In the genomic region with DNA sequence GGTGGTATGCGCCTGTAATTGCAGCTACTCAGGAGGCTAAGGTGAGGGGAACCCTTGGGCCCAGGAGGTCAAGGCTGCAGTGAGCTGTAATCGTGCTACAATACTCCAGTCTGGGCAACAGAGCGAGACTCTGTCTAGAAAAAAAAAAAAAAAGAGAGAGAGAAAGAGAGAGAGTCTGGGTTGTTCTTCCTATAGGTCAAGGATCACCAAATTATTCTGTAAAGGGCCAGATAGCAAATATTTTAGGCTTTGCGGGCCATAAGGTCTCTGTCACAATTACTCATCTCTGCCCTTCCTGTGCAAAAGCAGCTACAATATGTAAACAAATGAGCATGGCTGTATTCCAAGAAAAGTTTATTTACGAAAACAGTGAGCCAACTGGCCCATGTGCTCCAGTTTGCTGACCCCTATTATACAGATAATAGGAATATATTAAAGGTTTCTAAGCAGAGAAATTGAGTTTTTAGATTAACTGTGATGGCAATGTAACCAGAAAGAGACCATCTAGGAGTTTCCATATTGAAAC, we compare ENCODE assay signal across 16 cellular contexts. TPM values are rescaled to one million over a fixed set of nuclear protein-coding genes. Genes with fewer than 3 reads are reported as not detected.
DNase-seq lines count a peak whose midpoint lies in the region; ATAC-seq, FAIRE-seq and TF ChIP-seq lines count a peak whose summit lies in the region.
"Had no signal": no experiment of that assay in that cellular context is flagged by ENCODE, and none has a peak within 500 bp of the region (broad histone marks: within the 10 kb centered on the region; RNA-seq: fewer than 3 reads in every experiment).

No MANE protein-coding gene starts in this region.

- H3K27ac ChIP-seq in kidney (ENCODE audit: low read depth in 2 of 2, low read length in 2 of 2): no peak overlapping the region
- H3K27ac ChIP-seq: ovary, vagina had no signal

- peak overlapping the region; percentile 17 for H3K4me3 Mint-ChIP-seq in activated naive CD8-positive, alpha-beta T cell treated with anti-CD3 and anti-CD28 coated beads, Interleukin-2, amount 50 U/mL, for 24 hours
- H3K4me3 Mint-ChIP-seq in activated naive CD8-positive, alpha-beta T cell treated with anti-CD3 and anti-CD28 coated beads for 36 hours: no peak overlapping the region
- peak overlapping the region; percentile 35 to 53 for H3K4me3 Mint-ChIP-seq in stimulated activated naive CD8-positive, alpha-beta T cell treated with anti-CD3 and anti-CD28 coated beads, Interleukin-15, amount 100 ng/mL, for 72 hours
- H3K4me3 Mint-ChIP-seq: memory B cell had no signal

- FAIRE-seq in kidney (lab: Jason Lieb, UNC): no peak
- FAIRE-seq: RCC 7860 had no signal

- no peaks in the 10 kb centered on the region for H3F3A ChIP-seq in Loucy (ENCODE audit: low read depth)

- peak overlapping the region; percentile 82 for H3K4me3 ChIP-seq in Loucy (ENCODE audit: low read length, poor library complexity, severe bottlenecking)
- no peak overlapping the region for H3K4me3 ChIP-seq in choroid plexus epithelial cell (ENCODE audit: low read depth, low read length)
- H3K4me3 ChIP-seq in kidney (ENCODE audit: low read length in 2 of 2): no peak overlapping the region
- H3K4me3 ChIP-seq: ovary, vagina had no signal

- H3K27me3 ChIP-seq in Loucy (ENCODE audit: insufficient read depth, low read length, poor library complexity, severe bottlenecking): no peaks in the 10 kb centered on the region
- H3K27me3 ChIP-seq: ovary, vagina had no signal

- H3K9me2 ChIP-seq in Loucy (replicated peaks; ENCODE audit: low read depth, low read length): no peaks in the 10 kb centered on the region

- H3K79me2 ChIP-seq in Loucy (ENCODE audit: insufficient read depth, low read length): peaks cover 89% of the 10 kb centered on the region

- H3K9ac ChIP-seq in Loucy (ENCODE audit: low read depth, low read length, poor library complexity, severe bottlenecking) (peak overlapping the region; percentile 14), kidney (ENCODE audit: low read length in 2 of 2) (no peak overlapping the region)

- H4K20me1 ChIP-seq in Loucy (ENCODE audit: insufficient read depth, low read length, poor library complexity, severe bottlenecking): peaks cover 25% of the 10 kb centered on the region

- H3K9me3 Mint-ChIP-seq in activated naive CD8-positive, alpha-beta T cell treated with anti-CD3 and anti-CD28 coated beads, Interleukin-2, amount 50 U/mL, for 24 hours: no peaks in the 10 kb centered on the region
- H3K9me3 Mint-ChIP-seq in activated naive CD8-positive, alpha-beta T cell treated with anti-CD3 and anti-CD28 coated beads for 36 hours: no peaks in the 10 kb centered on the region
- no peaks in the 10 kb centered on the region for H3K9me3 Mint-ChIP-seq in stimulated activated naive CD8-positive, alpha-beta T cell treated with anti-CD3 and anti-CD28 coated beads, Interleukin-15, amount 100 ng/mL, for 72 hours
- H3K9me3 Mint-ChIP-seq: memory B cell had no signal

- H3K4me2 ChIP-seq in Loucy (ENCODE audit: low read depth, low read length, poor library complexity, severe bottlenecking): peak overlapping the region; percentile 98

- H3K9me3 ChIP-seq in Loucy (ENCODE audit: insufficient read depth, low read depth, low read length) (no peaks in the 10 kb centered on the region), kidney (ENCODE audit: control insufficient read depth in 1 of 2, low read length in 2 of 2) (no peaks in the 10 kb centered on the region)
- H3K9me3 ChIP-seq: ovary, vagina had no signal

- peaks cover 47% of the 10 kb centered on the region for H3K4me1 Mint-ChIP-seq in activated naive CD8-positive, alpha-beta T cell treated with anti-CD3 and anti-CD28 coated beads, Interleukin-2, amount 50 U/mL, for 24 hours
- H3K4me1 Mint-ChIP-seq in activated naive CD8-positive, alpha-beta T cell treated with anti-CD3 and anti-CD28 coated beads for 36 hours: peaks cover 34% of the 10 kb centered on the region
- peaks cover 39% of the 10 kb centered on the region for H3K4me1 Mint-ChIP-seq in stimulated activated naive CD8-positive, alpha-beta T cell treated with anti-CD3 and anti-CD28 coated beads, Interleukin-15, amount 100 ng/mL, for 72 hours

- no peak for DNase-seq in activated naive CD8-positive, alpha-beta T cell treated with anti-CD3 and anti-CD28 coated beads, Interleukin-2, amount 50 U/mL, for 24 hours
- DNase-seq in activated naive CD8-positive, alpha-beta T cell treated with anti-CD3 and anti-CD28 coated beads for 36 hours: no peak
- DNase-seq in choroid plexus epithelial cell (ENCODE audit: low read depth) (peak; percentile 53), kidney (no peak), NCI-H524 treated with DMSO at 0.1 percent for 48 hours (lab: John Stamatoyannopoulos, UW) (no peak)
- no peak for DNase-seq in stimulated activated naive CD8-positive, alpha-beta T cell treated with anti-CD3 and anti-CD28 coated beads, Interleukin-15, amount 100 ng/mL, for 72 hours
- DNase-seq: effector memory CD4-positive, alpha-beta T cell; NCI-H187; ovary; stimulated activated CD4-positive, alpha-beta T cell treated with anti-CD3 and anti-CD28 coated beads, Interleukin-15, amount 100 ng/mL, for 24 hours; T1000 had no signal

- H3K4me1 ChIP-seq in Loucy (ENCODE audit: insufficient read depth, low read length, poor library complexity, severe bottlenecking): peaks cover 65% of the 10 kb centered on the region
- peaks cover 2 to 13% of the 10 kb centered on the region in 2 donors for H3K4me1 ChIP-seq in kidney (ENCODE audit: control insufficient read depth in 1 of 2, insufficient read depth in 1 of 2, low read depth in 1 of 2, low read length in 2 of 2)

- no peaks in the 10 kb centered on the region for H3K36me3 ChIP-seq in Loucy (ENCODE audit: insufficient read depth, low read length)
- no peaks in the 10 kb centered on the region for H3K36me3 ChIP-seq in kidney (ENCODE audit: control insufficient read depth in 1 of 2, insufficient read depth in 2 of 2, low read length in 2 of 2)
- H3K36me3 ChIP-seq: ovary, vagina had no signal

- no peak overlapping the region for H2AFZ ChIP-seq in Loucy (ENCODE audit: low read length)

- intact Hi-C loops in kidney (cut with DNase I): no loop called here

- no peaks in the 10 kb centered on the region for H3K27me3 Mint-ChIP-seq in activated naive CD8-positive, alpha-beta T cell treated with anti-CD3 and anti-CD28 coated beads, Interleukin-2, amount 50 U/mL, for 24 hours
- peaks cover 3% of the 10 kb centered on the region for H3K27me3 Mint-ChIP-seq in activated naive CD8-positive, alpha-beta T cell treated with anti-CD3 and anti-CD28 coated beads for 36 hours
- H3K27me3 Mint-ChIP-seq in stimulated activated naive CD8-positive, alpha-beta T cell treated with anti-CD3 and anti-CD28 coated beads, Interleukin-15, amount 100 ng/mL, for 72 hours: no peaks in the 10 kb centered on the region
- H3K27me3 Mint-ChIP-seq: memory B cell had no signal

- no peak for ATAC-seq in activated naive CD8-positive, alpha-beta T cell treated with anti-CD3 and anti-CD28 coated beads, Interleukin-2, amount 50 U/mL, for 24 hours
- ATAC-seq in stimulated activated naive CD8-positive, alpha-beta T cell treated with anti-CD3 and anti-CD28 coated beads, Interleukin-15, amount 100 ng/mL, for 72 hours: no peak
- ATAC-seq in HG03175 (IDR thresholded peaks at IDR 0.05; ENCODE audit: unreplicated experiment): no peak

- H3K27ac Mint-ChIP-seq in activated naive CD8-positive, alpha-beta T cell treated with anti-CD3 and anti-CD28 coated beads, Interleukin-2, amount 50 U/mL, for 24 hours: no peak overlapping the region
- H3K27ac Mint-ChIP-seq in activated naive CD8-positive, alpha-beta T cell treated with anti-CD3 and anti-CD28 coated beads for 36 hours: no peak overlapping the region
- no peak overlapping the region for H3K27ac Mint-ChIP-seq in stimulated activated naive CD8-positive, alpha-beta T cell treated with anti-CD3 and anti-CD28 coated beads, Interleukin-15, amount 100 ng/mL, for 72 hours
- H3K27ac Mint-ChIP-seq: memory B cell had no signal

- TF ChIP-seq CTCF in Loucy (conservative IDR thresholded peaks at IDR 0.05; ENCODE audit: low read length) (no peak), choroid plexus epithelial cell (conservative IDR thresholded peaks at IDR 0.05; ENCODE audit: low read depth, low read length) (no peak), kidney (IDR thresholded peaks at IDR 0.05; ENCODE audit: borderline replicate concordance, extremely low read depth, insufficient read depth) (no peak)

- peaks cover 25% of the 10 kb centered on the region for H3K36me3 Mint-ChIP-seq in activated naive CD8-positive, alpha-beta T cell treated with anti-CD3 and anti-CD28 coated beads, Interleukin-2, amount 50 U/mL, for 24 hours (ENCODE audit: low read depth)
- H3K36me3 Mint-ChIP-seq in activated naive CD8-positive, alpha-beta T cell treated with anti-CD3 and anti-CD28 coated beads for 36 hours: peaks cover 24% of the 10 kb centered on the region

RNA-seq across cellular contexts. Expression of a gene that starts 2.1 kb away (rescaled TPM):
- total RNA-seq in activated naive CD8-positive, alpha-beta T cell treated with anti-CD3 and anti-CD28 coated beads for 36 hours: 10 to 100 TPM; 15.7 TPM
- 2.1 TPM for total RNA-seq in kidney
- 1.1 TPM for polyA plus RNA-seq in kidney (ENCODE audit: insufficient read depth, low read depth, low replicate concordance)

RNA-seq across cellular contexts. Expression of a gene that starts 2.3 kb away (rescaled TPM):
- total RNA-seq in activated naive CD8-positive, alpha-beta T cell treated with anti-CD3 and anti-CD28 coated beads for 36 hours: 10 to 100 TPM; 18.6 to 19.6 TPM
- 16.9 TPM for total RNA-seq in kidney
- 5.9 TPM for polyA plus RNA-seq in kidney (ENCODE audit: insufficient read depth, low read depth, low replicate concordance)

RNA-seq across cellular contexts. Expression of a gene that starts 47.4 kb away (rescaled TPM):
- total RNA-seq in activated naive CD8-positive, alpha-beta T cell treated with anti-CD3 and anti-CD28 coated beads for 36 hours: under 1 TPM; 0.40 to 0.72 TPM
- 0.35 TPM for total RNA-seq in kidney
- polyA plus RNA-seq in kidney (ENCODE audit: insufficient read depth, low read depth, low replicate concordance): 0.45 TPM
